9 cellular contexts compared by ENCODE assay signal in the genomic region with DNA sequence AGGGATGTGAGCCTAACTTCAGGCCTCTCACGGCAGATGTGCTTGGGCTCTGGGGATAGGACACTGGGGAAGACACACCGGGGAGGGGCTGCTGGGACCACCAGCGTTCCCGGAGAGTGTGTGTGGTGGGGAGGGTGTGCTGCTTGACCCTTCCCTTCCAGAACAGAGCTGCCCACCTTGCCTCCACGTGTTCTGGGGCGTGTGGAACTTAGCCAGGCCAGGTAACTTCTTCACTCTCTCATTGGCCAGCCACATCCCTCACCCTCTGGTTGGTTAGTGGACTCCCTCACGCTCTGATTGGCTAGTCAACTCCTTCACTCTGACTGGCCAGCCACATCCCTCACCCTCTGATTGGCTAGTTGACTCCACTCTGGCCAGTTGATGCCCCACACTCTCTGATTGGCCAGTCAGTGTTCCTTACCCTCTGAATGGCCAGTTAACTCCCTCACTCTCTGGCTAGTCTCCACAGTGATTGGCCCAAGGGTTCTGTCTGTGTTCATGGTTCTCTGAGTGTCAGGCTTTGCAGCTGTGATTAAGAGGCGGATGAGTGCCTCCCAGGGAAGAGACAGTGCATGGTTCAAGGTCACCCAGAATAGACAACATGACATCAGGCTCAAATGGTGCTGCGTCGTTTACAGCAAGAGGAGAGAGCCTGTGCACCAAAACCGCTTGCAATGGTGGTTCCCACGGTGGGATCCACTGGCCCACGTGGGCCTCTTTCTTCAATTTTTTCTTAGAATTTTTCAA. TPM values are rescaled to one million over a fixed set of nuclear protein-coding genes. Genes with fewer than 3 reads are reported as not detected.
A peak's percentile ranks its signal among the peaks of the same experiment; 100 is the strongest.
DNase-seq lines count a peak whose midpoint lies in the region; ATAC-seq and TF ChIP-seq lines count a peak whose summit lies in the region.
"Had no signal": no experiment of that assay in that cellular context is flagged by ENCODE, and none has a peak within 500 bp of the region (broad histone marks: within the 10 kb centered on the region; RNA-seq: fewer than 3 reads in every experiment).

No MANE protein-coding gene starts in this region.

- H3K4me3 ChIP-seq in astrocyte of the spinal cord (ENCODE audit: low read depth, low read length), result no peak overlapping the region
- no peak overlapping the region for H3K4me3 ChIP-seq in right lobe of liver
- no peak overlapping the region for H3K4me3 ChIP-seq in upper lobe of left lung
- H3K4me3 ChIP-seq: pancreas had no signal

- no peak for TF ChIP-seq EP300 in upper lobe of left lung (IDR thresholded peaks at IDR 0.05)

- WGBS in right lobe of liver (ENCODE audit: insufficient coverage, low coverage, low lambda C conversion rate, missing lambda C conversion rate), result 67% methylated on average over 4 of the region's 13 CpGs
- whole genome bisulfite sequencing in upper lobe of left lung, 2 donors, result 87 to 97% methylated on average over 8 to 13 of the region's 13 CpGs

- intact Hi-C loops in right lobe of liver (cut with DNase I), result loop anchor here in 1 of 2 donors (10.0 kb wide), 1 partner anchor 127 kb away; no protein-coding TSS in a partner anchor

- TF ChIP-seq CTCF in astrocyte of the spinal cord (IDR thresholded peaks at IDR 0.05; ENCODE audit: low read depth, low read length) (no peak), right lobe of liver (IDR thresholded peaks at IDR 0.05) (no peak), upper lobe of left lung (IDR thresholded peaks at IDR 0.05) (no peak)

- H3K9me3 ChIP-seq in right lobe of liver (no peaks in the 10 kb centered on the region), upper lobe of left lung (no peaks in the 10 kb centered on the region)
- H3K9me3 ChIP-seq: pancreas had no signal

- no peak for TF ChIP-seq POLR2A in right lobe of liver (IDR thresholded peaks at IDR 0.05)
- TF ChIP-seq POLR2A in upper lobe of left lung (IDR thresholded peaks at IDR 0.05), result no peak

- H3K4me1 ChIP-seq in right lobe of liver (no peaks in the 10 kb centered on the region), upper lobe of left lung (peaks cover 0 to 6% (median 0%) of the 10 kb centered on the region in 4 donors)
- H3K4me1 ChIP-seq: pancreas had no signal

- H3K27ac ChIP-seq in right lobe of liver (no peak overlapping the region), upper lobe of left lung (no peak overlapping the region)
- H3K27ac ChIP-seq: pancreas had no signal

- DNase-seq in ELF-1 (ENCODE audit: low read depth, low spot score), result peak; percentile 61
- DNase-seq in LHCN-M2 (ENCODE audit: low read depth), result peak; percentile 74
- peak; percentile 31 for DNase-seq in astrocyte of the spinal cord (ENCODE audit: low read depth, low spot score)
- DNase-seq in right lobe of liver, result no peak
- no peak for DNase-seq in activated CD8-positive, alpha-beta memory T cell treated with anti-CD3 and anti-CD28 coated beads for 24 hours
- no peak for DNase-seq in upper lobe of left lung
- DNase-seq in ureter (ENCODE audit: low spot score), result no peak
- DNase-seq: pancreas had no signal

- ATAC-seq in right lobe of liver, result peak in 3 of 4 donors; percentile 21 to 41 (median 25)
- ATAC-seq in upper lobe of left lung (ENCODE audit: low FRiP score in 2 of 2), result no peak
- no peak for ATAC-seq in HG02623 (IDR thresholded peaks at IDR 0.05; ENCODE audit: unreplicated experiment)

- in situ Hi-C loops in astrocyte of the spinal cord (cut with HindIII; ENCODE audit: low sequenced_read_pairs), result no loop called here

- H3K27me3 ChIP-seq in right lobe of liver (no peaks in the 10 kb centered on the region), upper lobe of left lung (no peaks in the 10 kb centered on the region)
- H3K27me3 ChIP-seq: pancreas had no signal

- H3K36me3 ChIP-seq in right lobe of liver (no peaks in the 10 kb centered on the region), upper lobe of left lung (no peaks in the 10 kb centered on the region)
- H3K36me3 ChIP-seq: pancreas had no signal

RNA-seq across cellular contexts. Expression of a gene that starts 10.0 kb away (rescaled TPM):
- not detected in 2 replicates for total RNA-seq in LHCN-M2 (2014; rRNA removed)
- not detected for polyA plus RNA-seq in LHCN-M2 (2012)
- total RNA-seq in right lobe of liver, result not detected
- total RNA-seq in upper lobe of left lung, result not detected
- not detected for total RNA-seq in ureter
- total RNA-seq: pancreas had no signal

RNA-seq across cellular contexts. Expression of a gene that starts 27.4 kb away (rescaled TPM):
- 179 and 192 TPM in 2 replicates for total RNA-seq in LHCN-M2 (2014; rRNA removed)
- 70.6 TPM for polyA plus RNA-seq in LHCN-M2 (2012)
- total RNA-seq in right lobe of liver, result 1 to 10 TPM in 4 of 6 experiments, under 1 TPM in 2; 0.57 to 2.0 (median 1.4) TPM
- 1 to 10 TPM in 5 of 6 donors, not detected in 1; 1.4 to 6.4 (median 3.5) TPM for total RNA-seq in upper lobe of left lung
- total RNA-seq in ureter, result 2.0 TPM

RNA-seq across cellular contexts. Expression of a gene that starts 54.3 kb away (rescaled TPM):
- total RNA-seq in LHCN-M2 (2014; rRNA removed), result 25.6 and 34.7 TPM in 2 replicates
- 28.2 TPM for polyA plus RNA-seq in LHCN-M2 (2012)
- 100 to 1,000 TPM in 5 of 6 experiments, 10 to 100 TPM in 1; 96.6 to 156 (median 142) TPM for total RNA-seq in right lobe of liver
- total RNA-seq in upper lobe of left lung, result 100 to 1,000 TPM in 1 of 6 donors, 10 to 100 TPM in 5; 30.5 to 265 (median 44.2) TPM
- total RNA-seq in ureter, result 48.5 TPM

RNA-seq across cellular contexts. Expression of a gene that starts 54.6 kb away (rescaled TPM):
- total RNA-seq in LHCN-M2 (2014; rRNA removed) (179 and 198 TPM in 2 replicates), right lobe of liver (1 to 10 TPM; 2.1 to 8.3 (median 4.7) TPM), upper lobe of left lung (10 to 100 TPM in 3 of 6 donors, 1 to 10 TPM in 3; 2.8 to 16.0 (median 9.0) TPM), ureter (1.2 TPM)
- polyA plus RNA-seq in LHCN-M2 (2012), result 153 TPM

Comparison
In these comparisons a context has a peak if more than half of its experiments do, and no peak if none do; other contexts are left out.
1. DNase-seq: peak in ELF-1 (single experiment), LHCN-M2 (single experiment) and astrocyte of the spinal cord (single experiment); none in right lobe of liver (0 of 3), activated CD8-positive, alpha-beta memory T cell treated with anti-CD3 and anti-CD28 coated beads for 24 hours (single experiment), upper lobe of left lung (0 of 2) and ureter (single experiment).
2. ATAC-seq: peak in right lobe of liver (3 of 4); none in upper lobe of left lung (0 of 2) and HG02623 (single experiment).
3. RNA of a gene that starts 27.4 kb away (total RNA-seq): 179 to 192 TPM in LHCN-M2; 1.4 to 6.4 TPM in upper lobe of left lung, 2.0 TPM in ureter (single experiment) and 0.57 to 2.0 TPM in right lobe of liver; every median in the first group is over 10 times any median in the second.